ENCODE assay signal across 3 cellular contexts in the genomic region with DNA sequence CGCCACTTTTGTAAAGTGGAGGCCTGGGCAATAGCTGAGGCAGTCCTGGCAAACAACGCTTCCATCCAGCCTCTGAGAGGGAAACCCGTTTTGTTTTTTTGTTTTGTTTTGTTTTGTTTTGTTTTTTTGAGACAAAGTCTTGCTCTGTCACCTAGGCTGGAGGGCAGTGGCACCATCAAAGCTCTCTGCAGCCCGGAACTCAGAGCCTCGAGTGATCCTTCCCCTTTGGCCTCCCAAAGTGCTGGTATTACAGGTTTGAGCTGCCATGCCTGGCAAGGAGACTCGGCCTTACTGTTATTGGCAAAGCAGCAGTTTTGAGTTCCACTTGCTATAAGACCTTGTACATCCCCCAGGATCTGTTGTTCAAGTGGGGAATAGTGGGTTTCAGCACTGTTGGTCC.
"Had no signal": no experiment of that assay in that cellular context is flagged by ENCODE, and none has a peak within 500 bp of the region (broad histone marks: within the 10 kb centered on the region; RNA-seq: fewer than 3 reads in every experiment).

No MANE protein-coding gene starts in this region.

- ATAC-seq: GM23338 had no signal

- H2AFZ ChIP-seq: GM23338 had no signal

- H3K4me2 ChIP-seq: GM23338 had no signal

- DNase-seq: H9, HCEC 1CT had no signal

- H3K4me3 ChIP-seq: GM23338 had no signal
